In the genomic region with DNA sequence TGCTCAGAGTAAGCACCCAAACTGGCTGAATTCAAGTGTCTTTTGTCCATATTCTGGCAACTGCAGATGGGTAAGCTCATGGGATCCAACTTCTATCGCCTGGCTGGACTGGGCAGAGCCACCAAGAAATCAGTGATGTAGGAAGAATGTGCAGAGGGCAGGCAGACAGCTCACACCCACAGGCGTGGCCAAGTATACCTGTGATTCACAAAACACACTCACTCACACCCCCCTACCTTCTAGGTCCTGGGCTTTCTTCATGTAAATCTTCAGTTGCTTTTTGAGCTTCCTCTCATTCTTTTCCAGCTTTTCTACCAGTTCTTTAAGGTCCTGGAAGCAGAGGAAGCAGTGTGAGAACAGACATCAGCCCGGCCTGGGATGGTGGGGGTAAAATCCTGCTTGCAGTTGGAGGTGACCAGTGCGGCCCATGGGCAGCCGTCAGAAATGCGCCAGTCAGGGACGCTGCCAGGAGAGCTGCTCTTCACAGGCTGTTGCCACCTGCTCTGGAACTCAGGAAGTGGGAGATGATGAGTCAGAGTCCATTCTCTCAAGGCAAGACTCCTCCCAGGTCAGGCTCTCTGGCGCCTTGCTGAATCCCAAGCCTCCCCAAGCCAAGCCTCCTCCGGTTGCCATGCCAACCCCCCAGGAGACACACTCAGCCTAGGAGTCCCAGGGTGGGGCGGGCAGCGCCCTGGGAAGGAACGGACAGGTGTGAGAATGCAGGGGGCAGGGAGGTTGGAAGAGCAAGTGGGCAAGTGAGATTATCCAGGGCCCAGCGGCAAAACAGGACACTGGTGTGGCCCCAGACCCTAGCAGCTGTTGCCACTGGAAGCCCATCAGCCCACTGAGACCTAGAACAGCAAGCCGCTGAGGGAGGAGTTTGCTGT, we compare ENCODE assay signal across 9 cellular contexts. TPM values are rescaled to one million over a fixed set of nuclear protein-coding genes. Genes with fewer than 3 reads are reported as not detected.
DNase-seq lines count a peak whose midpoint lies in the region; ATAC-seq, FAIRE-seq and TF ChIP-seq lines count a peak whose summit lies in the region.
"Had no signal": no experiment of that assay in that cellular context is flagged by ENCODE, and none has a peak within 500 bp of the region (broad histone marks: within the 10 kb centered on the region; RNA-seq: fewer than 3 reads in every experiment).

No MANE protein-coding gene starts in this region.

- ATAC-seq in DND-41 (ENCODE audit: insufficient read depth, low read depth) (peak; percentile 47; the same call in 2 of the 3 replicates), HG03571 (IDR thresholded peaks at IDR 0.05; ENCODE audit: unreplicated experiment) (no peak), GM19035 (IDR thresholded peaks at IDR 0.05; ENCODE audit: unreplicated experiment) (no peak), HG03196 (IDR thresholded peaks at IDR 0.05; ENCODE audit: unreplicated experiment) (no peak)

- H3K9me3 ChIP-seq in DND-41 (ENCODE audit: insufficient read depth, low read length, severe bottlenecking): no peaks in the 10 kb centered on the region

- no peaks in the 10 kb centered on the region for H3K4me1 ChIP-seq in DND-41 (ENCODE audit: insufficient read depth, low read length)

- TF ChIP-seq CTCF in DND-41 (IDR thresholded peaks at IDR 0.05; ENCODE audit: borderline replicate concordance, extremely low read depth, low read length, poor library complexity, severe bottlenecking): no peak
- no peak for TF ChIP-seq CTCF in bronchial epithelial cell (IDR thresholded peaks at IDR 0.05; ENCODE audit: insufficient read depth, low read length, severe bottlenecking)

- H3K27me3 ChIP-seq in DND-41 (ENCODE audit: insufficient read depth, low read length, poor library complexity) (peaks cover 32% of the 10 kb centered on the region), bronchial epithelial cell (ENCODE audit: control insufficient read depth, insufficient read depth, low read length) (no peaks in the 10 kb centered on the region)
- H3K27me3 ChIP-seq: cardiac muscle cell had no signal

- DNase-seq in DND-41 (no peak), NCI-H2107 (lab: John Stamatoyannopoulos, UW) (peak; percentile 86), bronchial epithelial cell (ENCODE audit: low read depth) (peak; percentile 99), mucosa of gallbladder (ENCODE audit: low spot score) (peak; percentile 92)
- no peak for DNase-seq in activated CD4-positive, alpha-beta T cell treated with anti-CD3 and anti-CD28 coated beads, Interleukin-2, amount 50 U/mL, for 4 hours

- no peak overlapping the region for H3K27ac ChIP-seq in DND-41 (ENCODE audit: low read length)
- H3K27ac ChIP-seq: cardiac muscle cell had no signal

- H3K36me3 ChIP-seq in DND-41 (ENCODE audit: insufficient read depth, low read length): no peaks in the 10 kb centered on the region
- H3K36me3 ChIP-seq in bronchial epithelial cell (ENCODE audit: control insufficient read depth, insufficient read depth, low read length): peaks cover 2% of the 10 kb centered on the region
- H3K36me3 ChIP-seq: cardiac muscle cell had no signal

- no peak overlapping the region for H2AFZ ChIP-seq in DND-41 (ENCODE audit: low read depth, low read length)

- H3K9ac ChIP-seq in DND-41 (ENCODE audit: low read depth, low read length): no peak overlapping the region

- no peak overlapping the region for H3K4me2 ChIP-seq in DND-41 (ENCODE audit: insufficient read depth, low read length)

- H3K79me2 ChIP-seq in DND-41 (ENCODE audit: insufficient read depth, low read length): no peaks in the 10 kb centered on the region

- FAIRE-seq in bronchial epithelial cell (lab: Jason Lieb, UNC): peak; percentile 97

- H3K4me3 ChIP-seq in DND-41 (ENCODE audit: low read depth in 1 of 2, low read length in 2 of 2) (no peak overlapping the region), bronchial epithelial cell (ENCODE audit: low read depth, low read length) (peak overlapping the region; percentile 5)
- H3K4me3 ChIP-seq: cardiac muscle cell had no signal

- peaks cover 6% of the 10 kb centered on the region for H4K20me1 ChIP-seq in DND-41 (ENCODE audit: insufficient read depth, low read length)

RNA-seq across cellular contexts. Expression of gene ACAA2, which starts 36.2 kb away (rescaled TPM):
- 10.3 and 11.0 TPM in 2 replicates for total RNA-seq in bronchial epithelial cell
- 84.2 TPM for total RNA-seq in mucosa of gallbladder

Comparison
In these comparisons a context has a peak if more than half of its experiments do, and no peak if none do; other contexts are left out.
1. DNase-seq: peak in NCI-H2107 (single experiment), bronchial epithelial cell (single experiment) and mucosa of gallbladder (single experiment); none in DND-41 (single experiment) and activated CD4-positive, alpha-beta T cell treated with anti-CD3 and anti-CD28 coated beads, Interleukin-2, amount 50 U/mL, for 4 hours (0 of 2).